In the genomic region with DNA sequence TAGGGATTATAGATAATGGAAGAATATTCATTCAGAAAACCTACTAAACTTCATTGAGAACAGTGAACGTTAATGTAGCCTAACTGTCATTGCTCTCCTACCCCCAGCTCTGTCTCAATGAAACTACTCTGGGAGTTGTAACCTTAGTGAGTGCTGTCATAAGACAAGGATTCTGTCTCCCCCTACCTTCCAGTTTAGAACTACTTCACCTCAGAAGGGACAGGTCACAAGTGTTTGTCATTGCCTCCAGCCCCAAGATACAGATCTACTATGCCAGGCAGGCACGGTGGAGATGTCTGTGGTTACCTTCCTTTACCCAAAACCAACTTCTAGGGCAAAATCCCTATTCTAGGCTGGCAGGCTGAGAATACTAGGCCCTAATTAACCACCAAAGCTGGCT, we compare ENCODE assay signal across 20 cellular contexts.
DNase-seq lines count a peak whose midpoint lies in the region; ATAC-seq and TF ChIP-seq lines count a peak whose summit lies in the region.
"Had no signal": no experiment of that assay in that cellular context is flagged by ENCODE, and none has a peak within 500 bp of the region (broad histone marks: within the 10 kb centered on the region; RNA-seq: fewer than 3 reads in every experiment).

No MANE protein-coding gene starts in this region.

- intact Hi-C loops in Caco-2 (cut with micrococcal nuclease; ENCODE audit: unreplicated experiment) (loop anchor here (1.0 to 5.0 kb wide), 3 partner anchors 254 to 740 kb away; no protein-coding TSS in a partner anchor), psoas muscle (cut with DNase I) (no loop called here)

- H3K9me3 ChIP-seq in Caco-2 (no peaks in the 10 kb centered on the region), endodermal cell (ENCODE audit: control insufficient read depth, low read length) (no peaks in the 10 kb centered on the region), psoas muscle (no peaks in the 10 kb centered on the region)
- H3K9me3 ChIP-seq: body of pancreas, transverse colon had no signal

- no peaks in the 10 kb centered on the region for H3K4me1 ChIP-seq in Caco-2
- no peaks in the 10 kb centered on the region for H3K4me1 ChIP-seq in endodermal cell (ENCODE audit: control insufficient read depth, insufficient read depth, low read length)
- H3K4me1 ChIP-seq in psoas muscle, result no peaks in the 10 kb centered on the region
- H3K4me1 ChIP-seq: body of pancreas, transverse colon had no signal

- H3K4me3 ChIP-seq in Caco-2 (ENCODE audit: low read depth, low read length) (no peak overlapping the region), endodermal cell (ENCODE audit: low read length) (no peak overlapping the region), psoas muscle (no peak overlapping the region)
- H3K4me3 ChIP-seq: body of pancreas, GM23248, transverse colon had no signal

- WGBS in endodermal cell (ENCODE audit: insufficient coverage in 1 of 2, insufficient read length in 1 of 2), 2 experiments, result 92% methylated on average over 2 of the region's 2 CpGs; no CpG with 5 or more reads in 1 of the 2 experiments
- WGBS in psoas muscle, 3 donors, result 72 to 80% (median 76%) methylated on average over 2 of the region's 2 CpGs

- H3K4me1 Mint-ChIP-seq in Caco-2 (ENCODE audit: low read depth, unreplicated experiment), result no peaks in the 10 kb centered on the region
- no peaks in the 10 kb centered on the region for H3K4me1 Mint-ChIP-seq in endodermal cell
- H3K4me1 Mint-ChIP-seq: naive B cell had no signal

- H3K27ac ChIP-seq in endodermal cell (ENCODE audit: low read depth, low read length) (no peak overlapping the region), psoas muscle (no peak overlapping the region)
- H3K27ac ChIP-seq: body of pancreas, GM23248, transverse colon had no signal

- POLR2A ChIA-PET in Caco-2 (lab: Charles Lee), result no interaction called here

- no TSS peak for BruUV-seq in Caco-2 (replicated peaks; lab: Mats Ljungman, UMichigan)

- no peak overlapping the region for H3K9ac ChIP-seq in endodermal cell (ENCODE audit: extremely low read depth, low read length, poor library complexity, severe bottlenecking)
- H3K9ac ChIP-seq: GM23248 had no signal

- DNase-seq in Caco-2, result peak in 1 of 2 experiments; percentile 26
- no peak for DNase-seq in GM13977 (ENCODE audit: low spot score)
- DNase-seq in NCI-H748 (lab: John Stamatoyannopoulos, UW; ENCODE audit: unreplicated experiment), result peak; percentile 67
- no peak for DNase-seq in endodermal cell
- DNase-seq in NCI-H2107 (lab: John Stamatoyannopoulos, UW), result no peak
- no peak for DNase-seq in SW480 (ENCODE audit: low spot score)
- no peak for DNase-seq in psoas muscle
- no peak for DNase-seq in glomerular visceral epithelial cell (ENCODE audit: extremely low spot score)
- DNase-seq: activated CD8-positive, alpha-beta T cell treated with anti-CD3 and anti-CD28 coated beads, Interleukin-2, amount 10 ng/mL, durations not matched to agents 7 days and 5 days; activated gamma-delta T cell treated with Interleukin-2 at 50 U/mL for 16 hours; activated T-cell treated with anti-CD3 and anti-CD28 coated beads, Interleukin-2, amount 50 U/mL, for 24 hours; body of pancreas; glutamatergic neuron; GM23248; naive B cell; NCI-H2081 treated with DMSO at 0.1 percent for 48 hours; NCI-H510A; nucleus accumbens; transverse colon had no signal

- H3K9me3 Mint-ChIP-seq in Caco-2 (ENCODE audit: unreplicated experiment) (no peaks in the 10 kb centered on the region), endodermal cell (no peaks in the 10 kb centered on the region)

- in situ Hi-C loops in GM13977 (cut with MboI; ENCODE audit: low pct_unique_long_range_greater_than_20kb, low sequenced_read_pairs, unreplicated experiment), result no loop called here

- no peak overlapping the region for H3K27ac Mint-ChIP-seq in Caco-2 (ENCODE audit: unreplicated experiment)
- H3K27ac Mint-ChIP-seq in endodermal cell, result no peak overlapping the region
- H3K27ac Mint-ChIP-seq: activated CD8-positive, alpha-beta T cell treated with anti-CD3 and anti-CD28 coated beads, Interleukin-2, amount 10 ng/mL, durations not matched to agents 7 days and 5 days; activated T-cell treated with anti-CD3 and anti-CD28 coated beads, Interleukin-2, amount 50 U/mL, for 24 hours; naive B cell had no signal

- peak; percentile 22 to 30 for TF ChIP-seq CTCF in Caco-2 (IDR thresholded peaks at IDR 0.05; ENCODE audit: insufficient read depth in 1 of 2, low read depth in 1 of 2, low read length in 1 of 2, severe bottlenecking in 1 of 2, unreplicated experiment in 1 of 2)
- peak; percentile 29 for TF ChIP-seq CTCF in GM13977 (IDR thresholded peaks at IDR 0.05; ENCODE audit: extremely low read depth, insufficient read depth, missing control alignments)
- peak; percentile 77 for TF ChIP-seq CTCF in endodermal cell (conservative IDR thresholded peaks at IDR 0.05)
- no peak for TF ChIP-seq CTCF in psoas muscle (IDR thresholded peaks at IDR 0.05)

- CTCF ChIA-PET in Caco-2 (lab: Charles Lee), result interaction anchor here (0.6 kb wide), 1 partner anchor 375 kb away, joined by 3 read pairs; no protein-coding TSS in a partner anchor

- H3K4me3 Mint-ChIP-seq in Caco-2 (ENCODE audit: unreplicated experiment), result no peak overlapping the region
- H3K4me3 Mint-ChIP-seq in endodermal cell, result no peak overlapping the region
- H3K4me3 Mint-ChIP-seq: activated CD8-positive, alpha-beta T cell treated with anti-CD3 and anti-CD28 coated beads, Interleukin-2, amount 10 ng/mL, durations not matched to agents 7 days and 5 days; activated T-cell treated with anti-CD3 and anti-CD28 coated beads, Interleukin-2, amount 50 U/mL, for 24 hours; naive B cell had no signal

- H3K27me3 Mint-ChIP-seq in Caco-2 (ENCODE audit: insufficient read depth, unreplicated experiment), result no peaks in the 10 kb centered on the region
- no peaks in the 10 kb centered on the region for H3K27me3 Mint-ChIP-seq in endodermal cell (ENCODE audit: insufficient read depth)
- H3K27me3 Mint-ChIP-seq: activated T-cell treated with anti-CD3 and anti-CD28 coated beads, Interleukin-2, amount 50 U/mL, for 24 hours; naive B cell had no signal

- no peak for ATAC-seq in psoas muscle
- ATAC-seq: activated CD4-positive, CD25-positive, alpha-beta regulatory T cell treated with anti-CD3 and anti-CD28 coated beads, Interleukin-2, amount 50 U/mL, for 24 hours; activated CD8-positive, alpha-beta T cell treated with anti-CD3 and anti-CD28 coated beads, Interleukin-2, amount 10 ng/mL, durations not matched to agents 7 days and 5 days; body of pancreas had no signal

- H3K36me3 Mint-ChIP-seq in Caco-2 (ENCODE audit: insufficient read depth, unreplicated experiment) (no peaks in the 10 kb centered on the region), endodermal cell (ENCODE audit: low read depth) (no peaks in the 10 kb centered on the region)
- H3K36me3 Mint-ChIP-seq: naive B cell had no signal

- H3K27me3 ChIP-seq in Caco-2 (replicated peaks; ENCODE audit: control insufficient read depth, insufficient read depth, low read length) (no peaks in the 10 kb centered on the region), endodermal cell (ENCODE audit: control insufficient read depth, insufficient read depth, low read length, poor library complexity, severe bottlenecking) (no peaks in the 10 kb centered on the region), psoas muscle (ENCODE audit: insufficient read depth in 3 of 3, low read length in 2 of 3) (no peaks in the 10 kb centered on the region)
- H3K27me3 ChIP-seq: body of pancreas, transverse colon had no signal

- no peaks in the 10 kb centered on the region for H3K36me3 ChIP-seq in Caco-2 (ENCODE audit: control insufficient read depth, insufficient read depth, low read length)
- no peaks in the 10 kb centered on the region for H3K36me3 ChIP-seq in endodermal cell (ENCODE audit: control insufficient read depth, insufficient read depth, low read length)
- H3K36me3 ChIP-seq in psoas muscle (ENCODE audit: insufficient read depth in 1 of 2, low read depth in 1 of 2), result no peaks in the 10 kb centered on the region
- H3K36me3 ChIP-seq: transverse colon had no signal
